ENCODE assay signal across 28 cellular contexts in genomic region chr6:83741089-83741488, GRCh38. TPM values are rescaled to one million over a fixed set of nuclear protein-coding genes. Genes with fewer than 3 reads are reported as not detected.
"Had no signal": no experiment of that assay in that cellular context is flagged by ENCODE, and none has a peak within 500 bp of the region (broad histone marks: within the 10 kb centered on the region; RNA-seq: fewer than 3 reads in every experiment).

No MANE protein-coding gene starts in this region.

- H3K36me3 Mint-ChIP-seq: naive thymus-derived CD8-positive, alpha-beta T cell; natural killer cell treated with Interleukin-12 subunit alpha and Interleukin-12 subunit beta and Interleukin-15 and Interleukin-18, amount 100 ng/mL, for 72 hours; stimulated activated effector memory CD8-positive, alpha-beta T cell treated with anti-CD3 and anti-CD28 coated beads, Interleukin-12 subunit alpha, Interleukin-12 subunit beta, amount 100 ng/mL, for 72 hours; stimulated activated naive B cell treated with anti-CD40 and anti-IgM and Interleukin-4, amounts not matched to agents 10 μg/mL and 1 μg/mL and 100 μg/mL, for 72 hours; type B pancreatic cell had no signal

- H3K27me3 Mint-ChIP-seq: natural killer cell treated with Interleukin-12 subunit alpha and Interleukin-12 subunit beta and Interleukin-15 and Interleukin-18, amount 100 ng/mL, for 72 hours; type B pancreatic cell had no signal

- H3K27me3 ChIP-seq: neutrophil, pancreas, right lobe of liver, sigmoid colon, stomach, thyroid gland, tibial nerve, upper lobe of right lung, uterus had no signal

- H3K9me3 ChIP-seq: neutrophil, pancreas, psoas muscle, right lobe of liver, sigmoid colon, thoracic aorta, thyroid gland, upper lobe of right lung, uterus had no signal

- H3K36me3 ChIP-seq: neutrophil, pancreas, right lobe of liver, sigmoid colon, stomach, thoracic aorta, thyroid gland, tibial nerve, upper lobe of right lung, uterus had no signal

- ATAC-seq: naive thymus-derived CD8-positive, alpha-beta T cell; natural killer cell treated with Interleukin-12 subunit alpha and Interleukin-12 subunit beta and Interleukin-15 and Interleukin-18, amount 100 ng/mL, for 72 hours; pancreas; psoas muscle; right cardiac atrium; right lobe of liver; stimulated activated effector memory CD8-positive, alpha-beta T cell treated with anti-CD3 and anti-CD28 coated beads, Interleukin-12 subunit alpha, Interleukin-12 subunit beta, amount 100 ng/mL, for 72 hours; stimulated activated naive B cell treated with anti-CD40 and anti-IgM and Interleukin-4, amounts not matched to agents 10 μg/mL and 1 μg/mL and 100 μg/mL, for 72 hours; upper lobe of right lung had no signal

- DNase-seq: naive thymus-derived CD8-positive, alpha-beta T cell; nephron progenitor cell; nucleus accumbens; pancreas; psoas muscle; right cardiac atrium; right lobe of liver; sigmoid colon; small intestine; stimulated activated CD4-positive, alpha-beta T cell treated with anti-CD3 and anti-CD28 coated beads, Interleukin-15, amount 100 ng/mL, for 24 hours; stimulated activated CD4-positive, alpha-beta T cell treated with anti-CD3 and anti-CD28 coated beads, Interleukin-2, amount 100 ng/mL, for 24 hours; stimulated activated CD4-positive, alpha-beta T cell treated with anti-CD3 and anti-CD28 coated beads, Interleukin-2, amount 100 ng/mL, for 48 hours; stimulated activated CD4-positive, alpha-beta T cell treated with anti-CD3 and anti-CD28 coated beads, Interleukin-4, amount 100 ng/mL, for 24 hours; stimulated activated naive B cell treated with anti-CD40 and anti-IgM and Interleukin-4, amounts not matched to agents 10 μg/mL and 1 μg/mL and 100 μg/mL, for 72 hours; stimulated activated naive CD4-positive, alpha-beta T cell treated with Interleukin-2 at 50 U/mL for 16 hours; stomach; thyroid gland; upper lobe of right lung; uterus had no signal

- H3K4me1 ChIP-seq: pancreas, psoas muscle, right lobe of liver, sigmoid colon, stomach, thyroid gland, tibial nerve, upper lobe of right lung, uterus had no signal

- H3K27ac ChIP-seq: neutrophil, pancreas, psoas muscle, right lobe of liver, sigmoid colon, stomach, thoracic aorta, thyroid gland, tibial nerve, upper lobe of right lung, uterus had no signal

- H3K27ac Mint-ChIP-seq: naive thymus-derived CD8-positive, alpha-beta T cell; natural killer cell treated with Interleukin-12 subunit alpha and Interleukin-12 subunit beta and Interleukin-15 and Interleukin-18, amount 100 ng/mL, for 72 hours; nephron progenitor cell; stimulated activated effector memory CD8-positive, alpha-beta T cell treated with anti-CD3 and anti-CD28 coated beads, Interleukin-12 subunit alpha, Interleukin-12 subunit beta, amount 100 ng/mL, for 72 hours; stimulated activated naive B cell treated with anti-CD40 and anti-IgM and Interleukin-4, amounts not matched to agents 10 μg/mL and 1 μg/mL and 100 μg/mL, for 72 hours; stimulated activated naive CD8-positive, alpha-beta T cell treated with anti-CD3 and anti-CD28 coated beads, Interleukin-15, Interleukin-2, amounts not matched to agents 100 ng/mL and 50 ng/mL, for 24 hours; type B pancreatic cell had no signal

- H3K9me3 Mint-ChIP-seq: nephron progenitor cell, type B pancreatic cell had no signal

- H3K4me3 ChIP-seq: pancreas, psoas muscle, right lobe of liver, sigmoid colon, stomach, thoracic aorta, thyroid gland, tibial nerve, upper lobe of right lung, uterus had no signal

- H3K4me3 Mint-ChIP-seq: naive thymus-derived CD8-positive, alpha-beta T cell; natural killer cell treated with Interleukin-12 subunit alpha and Interleukin-12 subunit beta and Interleukin-15 and Interleukin-18, amount 100 ng/mL, for 72 hours; nephron progenitor cell; neural crest cell; stimulated activated effector memory CD8-positive, alpha-beta T cell treated with anti-CD3 and anti-CD28 coated beads, Interleukin-12 subunit alpha, Interleukin-12 subunit beta, amount 100 ng/mL, for 72 hours; stimulated activated naive B cell treated with anti-CD40 and anti-IgM and Interleukin-4, amounts not matched to agents 10 μg/mL and 1 μg/mL and 100 μg/mL, for 72 hours; stimulated activated naive CD8-positive, alpha-beta T cell treated with anti-CD3 and anti-CD28 coated beads, Interleukin-15, Interleukin-2, amounts not matched to agents 100 ng/mL and 50 ng/mL, for 24 hours; type B pancreatic cell had no signal

- H3K4me1 Mint-ChIP-seq: naive thymus-derived CD8-positive, alpha-beta T cell; nephron progenitor cell; neural crest cell; stimulated activated effector memory CD8-positive, alpha-beta T cell treated with anti-CD3 and anti-CD28 coated beads, Interleukin-12 subunit alpha, Interleukin-12 subunit beta, amount 100 ng/mL, for 72 hours; stimulated activated naive B cell treated with anti-CD40 and anti-IgM and Interleukin-4, amounts not matched to agents 10 μg/mL and 1 μg/mL and 100 μg/mL, for 72 hours had no signal

RNA-seq across cellular contexts. Expression of gene SNAP91, which starts 32.2 kb away (rescaled TPM):
- total RNA-seq: naive thymus-derived CD8-positive, alpha-beta T cell; natural killer cell treated with Interleukin-12 subunit alpha and Interleukin-12 subunit beta and Interleukin-15 and Interleukin-18, amount 100 ng/mL, for 72 hours; right lobe of liver; subcutaneous adipose tissue; upper lobe of right lung had no signal
- polyA plus RNA-seq: naive thymus-derived CD8-positive, alpha-beta T cell had no signal
